Comparison of ENCODE assay signal across 2 cellular contexts in genomic region chr6:36717871-36718540, GRCh38.
A peak's percentile ranks its signal among the peaks of the same experiment; 100 is the strongest.
TF ChIP-seq lines count a peak whose summit lies in the region.

No MANE protein-coding gene starts in this region.

TF ChIP-seq in HEK293, 187 proteins besides CTCF, POLR2A, EP300 and RAD21:
- TF ChIP-seq ZNF140 (tag by site-specific recombination; IDR thresholded peaks at IDR 0.05) (no peak), GLI4 (tag by site-specific recombination; IDR thresholded peaks at IDR 0.05) (no peak), ZIC2 (tag by site-specific recombination; IDR thresholded peaks at IDR 0.05) (peak; percentile 82), ZNF37A (tag by site-specific recombination; IDR thresholded peaks at IDR 0.05) (no peak), SCRT1 (tag by site-specific recombination; IDR thresholded peaks at IDR 0.05; ENCODE audit: borderline replicate concordance) (no peak), IKZF3 (tag by site-specific recombination; IDR thresholded peaks at IDR 0.05) (no peak), ZNF394 (tag by site-specific recombination; IDR thresholded peaks at IDR 0.05; ENCODE audit: borderline replicate concordance) (0 out of 2 replicates have a peak, but pooled peaks have one; percentile 19)
- TF ChIP-seq, protein P1, sequence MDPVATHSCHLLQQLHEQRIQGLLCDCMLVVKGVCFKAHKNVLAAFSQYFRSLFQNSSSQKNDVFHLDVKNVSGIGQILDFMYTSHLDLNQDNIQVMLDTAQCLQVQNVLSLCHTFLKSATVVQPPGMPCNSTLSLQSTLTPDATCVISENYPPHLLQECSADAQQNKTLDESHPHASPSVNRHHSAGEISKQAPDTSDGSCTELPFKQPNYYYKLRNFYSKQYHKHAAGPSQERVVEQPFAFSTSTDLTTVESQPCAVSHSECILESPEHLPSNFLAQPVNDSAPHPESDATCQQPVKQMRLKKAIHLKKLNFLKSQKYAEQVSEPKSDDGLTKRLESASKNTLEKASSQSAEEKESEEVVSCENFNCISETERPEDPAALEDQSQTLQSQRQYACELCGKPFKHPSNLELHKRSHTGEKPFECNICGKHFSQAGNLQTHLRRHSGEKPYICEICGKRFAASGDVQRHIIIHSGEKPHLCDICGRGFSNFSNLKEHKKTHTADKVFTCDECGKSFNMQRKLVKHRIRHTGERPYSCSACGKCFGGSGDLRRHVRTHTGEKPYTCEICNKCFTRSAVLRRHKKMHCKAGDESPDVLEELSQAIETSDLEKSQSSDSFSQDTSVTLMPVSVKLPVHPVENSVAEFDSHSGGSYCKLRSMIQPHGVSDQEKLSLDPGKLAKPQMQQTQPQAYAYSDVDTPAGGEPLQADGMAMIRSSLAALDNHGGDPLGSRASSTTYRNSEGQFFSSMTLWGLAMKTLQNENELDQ (tag by site-specific recombination; IDR thresholded peaks at IDR 0.05; ENCODE audit: low read depth): no peak
TF ChIP-seq in HEK293: peak in this region for 2.

TF ChIP-seq in HepG2, 621 proteins besides CTCF, POLR2A, EP300 and RAD21:
- TF ChIP-seq ZBTB26 (CRISPR knock-in tag; IDR thresholded peaks at IDR 0.05; ENCODE audit: borderline replicate concordance): no peak
- TF ChIP-seq ZNF275 (CRISPR knock-in tag; IDR thresholded peaks at IDR 0.05; ENCODE audit: borderline replicate concordance): no peak
- no peak for TF ChIP-seq ETV6 (CRISPR knock-in tag; conservative IDR thresholded peaks at IDR 0.05)
- no peak for TF ChIP-seq ZNF569 (CRISPR knock-in tag; IDR thresholded peaks at IDR 0.05; ENCODE audit: borderline replicate concordance)
